In the genomic region with DNA sequence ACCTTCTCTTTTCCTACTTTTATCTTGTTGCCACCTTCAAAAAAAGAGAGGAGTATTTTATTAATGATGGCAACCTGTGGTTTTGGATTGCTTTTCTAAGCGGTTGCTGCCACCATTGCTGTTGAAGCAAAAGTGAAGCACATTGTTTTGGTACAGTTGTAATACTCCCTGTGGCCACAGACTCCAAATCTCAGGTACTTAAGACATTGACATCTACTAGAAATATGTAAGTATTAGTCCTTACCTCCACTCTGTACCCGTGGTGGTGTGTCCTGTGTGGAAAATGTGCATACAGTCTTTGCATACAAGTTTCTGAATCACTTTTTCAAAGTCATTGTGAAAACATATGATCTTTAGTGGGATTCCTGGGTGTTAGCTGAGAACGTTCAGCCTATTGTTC, we compare ENCODE assay signal across 24 cellular contexts.
DNase-seq lines count a peak whose midpoint lies in the region; ATAC-seq, FAIRE-seq and TF ChIP-seq lines count a peak whose summit lies in the region.
"Had no signal": no experiment of that assay in that cellular context is flagged by ENCODE, and none has a peak within 500 bp of the region (broad histone marks: within the 10 kb centered on the region; RNA-seq: fewer than 3 reads in every experiment).

No MANE protein-coding gene starts in this region.

- DNase-seq in activated CD4-positive, alpha-beta T cell treated with anti-CD3 and anti-CD28 coated beads for 36 hours = peak; percentile 52
- no peak for DNase-seq in activated CD4-positive, alpha-beta T cell treated with anti-CD3 and anti-CD28 coated beads, Interleukin-2, amount 10 ng/mL, durations not matched to agents 7 days and 5 days
- DNase-seq in NB4 (ENCODE audit: low read depth) (peak; percentile 28), GM12878 (ENCODE audit: low read depth, low spot score) (no peak), NCI-H1694 (lab: John Stamatoyannopoulos, UW) (no peak), right lobe of liver (no peak), SJCRH30 (no peak)
- DNase-seq: BE2C, foreskin fibroblast, hippocampal formation, left ventricle myocardium superior, MG63, NCI-H2227 treated with DMSO at 0.1 percent for 48 hours, NCI-H748 treated with DMSO at 0.1 percent for 48 hours, Peyer's patch, posterior cingulate gyrus, WERI-Rb-1 had no signal

- no peaks in the 10 kb centered on the region for H3K36me3 ChIP-seq in GM12878 (ENCODE audit: control insufficient read depth in 2 of 2, insufficient read depth in 2 of 2, low read length in 1 of 2)
- no peaks in the 10 kb centered on the region for H3K36me3 ChIP-seq in right lobe of liver
- no peaks in the 10 kb centered on the region for H3K36me3 ChIP-seq in SJCRH30
- H3K36me3 ChIP-seq: ascending aorta, BE2C, MG63, Peyer's patch, WERI-Rb-1 had no signal

- H3K4me3 ChIP-seq in NB4 (ENCODE audit: low read depth, low read length) (no peak overlapping the region), GM12878 (no peak overlapping the region), right lobe of liver (no peak overlapping the region), SJCRH30 (no peak overlapping the region)
- H3K4me3 ChIP-seq: ascending aorta, MG63, Peyer's patch, SK-N-MC had no signal

- TF ChIP-seq POLR2A in NB4 (IDR thresholded peaks at IDR 0.05; ENCODE audit: extremely low read depth, insufficient read length) (no peak), GM12878 (IDR thresholded peaks at IDR 0.05; ENCODE audit: low read depth, low read length) (no peak), right lobe of liver (IDR thresholded peaks at IDR 0.05) (no peak)

- H2AFZ ChIP-seq in GM12878 (ENCODE audit: control insufficient read depth, low read depth, low read length) = no peak overlapping the region

- H3K9me3 Mint-ChIP-seq in activated CD4-positive, alpha-beta T cell treated with anti-CD3 and anti-CD28 coated beads for 36 hours (ENCODE audit: low read depth) = peaks cover 5% of the 10 kb centered on the region
- H3K9me3 Mint-ChIP-seq in activated CD4-positive, alpha-beta T cell treated with anti-CD3 and anti-CD28 coated beads, Interleukin-2, amount 10 ng/mL, durations not matched to agents 7 days and 5 days = peaks cover 12% of the 10 kb centered on the region
- H3K9me3 Mint-ChIP-seq: central memory CD8-positive, alpha-beta T cell had no signal

- RAD21 ChIA-PET in GM12878 (lab: Charles Lee; ENCODE audit: unreplicated experiment) = interaction anchor here (0.7 to 1.2 kb wide), 2 partner anchors 196 to 706 kb away, joined by 3 to 4 read pairs; no protein-coding TSS in a partner anchor

- TF ChIP-seq RAD21 in GM12878 (IDR thresholded peaks at IDR 0.05; ENCODE audit: insufficient read depth, low read depth, low read length) = no peak

- H3K9ac ChIP-seq in GM12878 (ENCODE audit: control insufficient read depth, insufficient read depth, low read length) = no peak overlapping the region

- no peaks in the 10 kb centered on the region for H3K79me2 ChIP-seq in GM12878 (ENCODE audit: control insufficient read depth, insufficient read depth, low read length)

- intact Hi-C loops in activated CD4-positive, alpha-beta T cell treated with anti-CD3 and anti-CD28 coated beads for 36 hours (cut with DNase I, micrococcal nuclease) = no loop called here
- intact Hi-C loops in GM12878 (cut with micrococcal nuclease; ENCODE audit: unreplicated experiment) (no loop called here), right lobe of liver (cut with DNase I) (no loop called here)

- H3K4me1 ChIP-seq in GM12878 (ENCODE audit: control insufficient read depth, insufficient read depth, low read length) (no peaks in the 10 kb centered on the region), right lobe of liver (peaks cover 0 to 20% (median 2%) of the 10 kb centered on the region in 4 donors), SJCRH30 (peaks cover 11% of the 10 kb centered on the region; the same call in 1 of the 2 replicates)
- H3K4me1 ChIP-seq: ascending aorta, BE2C, Peyer's patch had no signal

- H3K9me3 ChIP-seq in GM12878 (replicated peaks; ENCODE audit: control insufficient read depth, insufficient read depth, low read length) (no peaks in the 10 kb centered on the region), right lobe of liver (no peaks in the 10 kb centered on the region), SJCRH30 (replicated peaks) (no peaks in the 10 kb centered on the region; the same call in 1 of the 2 replicates)
- H3K9me3 ChIP-seq: ascending aorta, BE2C, Peyer's patch had no signal

- no peaks in the 10 kb centered on the region for H3K27me3 Mint-ChIP-seq in activated CD4-positive, alpha-beta T cell treated with anti-CD3 and anti-CD28 coated beads for 36 hours
- H3K27me3 Mint-ChIP-seq in activated CD4-positive, alpha-beta T cell treated with anti-CD3 and anti-CD28 coated beads, Interleukin-2, amount 10 ng/mL, durations not matched to agents 7 days and 5 days = no peaks in the 10 kb centered on the region

- POLR2A ChIA-PET in activated CD4-positive, alpha-beta T cell treated with anti-CD3 and anti-CD28 coated beads for 36 hours (lab: Charles Lee) = no interaction called here
- POLR2A ChIA-PET in activated CD4-positive, alpha-beta T cell treated with anti-CD3 and anti-CD28 coated beads, Interleukin-2, amount 10 ng/mL, durations not matched to agents 7 days and 5 days (lab: Charles Lee) = no interaction called here
- POLR2A ChIA-PET in GM12878 (lab: Charles Lee) = no interaction called here

- peaks cover 22% of the 10 kb centered on the region for H3K4me1 Mint-ChIP-seq in activated CD4-positive, alpha-beta T cell treated with anti-CD3 and anti-CD28 coated beads for 36 hours
- H3K4me1 Mint-ChIP-seq in activated CD4-positive, alpha-beta T cell treated with anti-CD3 and anti-CD28 coated beads, Interleukin-2, amount 10 ng/mL, durations not matched to agents 7 days and 5 days = peaks cover 15% of the 10 kb centered on the region
- H3K4me1 Mint-ChIP-seq: neural crest cell had no signal

- CTCF ChIA-PET in activated CD4-positive, alpha-beta T cell treated with anti-CD3 and anti-CD28 coated beads for 36 hours (lab: Charles Lee) = interaction anchor here (0.5 to 1.5 kb wide), 9 partner anchors 11 to 723 kb away, joined by 3 to 4 read pairs (median 3); no protein-coding TSS in a partner anchor
- CTCF ChIA-PET in activated CD4-positive, alpha-beta T cell treated with anti-CD3 and anti-CD28 coated beads, Interleukin-2, amount 10 ng/mL, durations not matched to agents 7 days and 5 days (lab: Charles Lee) = interaction anchor here (1.3 to 1.4 kb wide), 2 partner anchors 12 to 707 kb away, joined by 4 to 6 read pairs; no protein-coding TSS in a partner anchor
- CTCF ChIA-PET in GM12878 (lab: Yijun Ruan, JAX) = interaction anchor here (1.1 to 6.1 kb wide), 5 partner anchors 34 to 726 kb away, joined by 4 to 29 read pairs (median 7); no protein-coding TSS in a partner anchor

- no peak overlapping the region for H3K4me2 ChIP-seq in GM12878 (ENCODE audit: control insufficient read depth, insufficient read depth)

- TF ChIP-seq CTCF in GM12872 (IDR thresholded peaks at IDR 0.05; ENCODE audit: insufficient read depth, low read depth, low read length) = 0 out of 3 replicates have a peak, but pooled peaks have one; percentile 16
- TF ChIP-seq CTCF in NB4 (IDR thresholded peaks at IDR 0.05; ENCODE audit: low read depth, low read length) = no peak
- TF ChIP-seq CTCF in GM12878 (IDR thresholded peaks at IDR 0.05 in 2 of 3, conservative IDR thresholded peaks at IDR 0.05 in 1 of 3; ENCODE audit: control insufficient read depth in 2 of 3, extremely low read depth in 1 of 3, insufficient read depth in 1 of 3, low read depth in 3 of 3, low read length in 3 of 3) = no peak
- TF ChIP-seq CTCF in right lobe of liver (IDR thresholded peaks at IDR 0.05) = no peak

- no peak for FAIRE-seq in GM12878 (lab: Jason Lieb, UNC)
- FAIRE-seq: A204.1, urothelium cell line had no signal

- H3K36me3 Mint-ChIP-seq in activated CD4-positive, alpha-beta T cell treated with anti-CD3 and anti-CD28 coated beads for 36 hours (ENCODE audit: low read depth) = no peaks in the 10 kb centered on the region
- H3K36me3 Mint-ChIP-seq in activated CD4-positive, alpha-beta T cell treated with anti-CD3 and anti-CD28 coated beads, Interleukin-2, amount 10 ng/mL, durations not matched to agents 7 days and 5 days (ENCODE audit: low read depth) = peaks cover 4% of the 10 kb centered on the region

- 32% methylated on average over 3 of the region's 3 CpGs for WGBS in GM12878 (ENCODE audit: insufficient coverage, insufficient replicate concordance, low lambda C conversion rate, missing lambda C conversion rate)
- WGBS in right lobe of liver (ENCODE audit: insufficient coverage, low coverage, low lambda C conversion rate, missing lambda C conversion rate) = 92% methylated on average over 3 of the region's 3 CpGs

- ATAC-seq in activated CD4-positive, alpha-beta T cell treated with anti-CD3 and anti-CD28 coated beads for 36 hours = peak; percentile 85
- ATAC-seq in GM12878 (peak; percentile 59), right lobe of liver (no peak)
- ATAC-seq: left ventricle myocardium superior had no signal

- in situ Hi-C loops in GM12878 (cut with MboI) = no loop called here

- TF ChIP-seq EP300 in GM12878 (IDR thresholded peaks at IDR 0.05; ENCODE audit: borderline replicate concordance in 1 of 2, control insufficient read depth in 1 of 2, low read depth in 2 of 2, low read length in 2 of 2) = no peak

- SMC1A ChIA-PET in GM12878 (lab: Charles Lee; ENCODE audit: uncharacterized antibody, unreplicated experiment) = interaction anchor here (0.6 to 1.3 kb wide), 3 partner anchors 12 to 736 kb away, joined by 3 to 4 read pairs (median 3); no protein-coding TSS in a partner anchor

- no TSS peak for BruUV-seq in GM12878 (replicated peaks; lab: Mats Ljungman, UMichigan)

- H3K27me3 ChIP-seq in GM12878 (replicated peaks in 1 of 2; ENCODE audit: control insufficient read depth in 2 of 2, insufficient read depth in 2 of 2, low read length in 1 of 2) = no peaks in the 10 kb centered on the region; a peak in 1 of 4 replicates
- H3K27me3 ChIP-seq in right lobe of liver = no peaks in the 10 kb centered on the region
- H3K27me3 ChIP-seq in SJCRH30 = no peaks in the 10 kb centered on the region
- H3K27me3 ChIP-seq: ascending aorta, BE2C, MG63, Peyer's patch had no signal

- no peak overlapping the region for H3K4me3 Mint-ChIP-seq in activated CD4-positive, alpha-beta T cell treated with anti-CD3 and anti-CD28 coated beads for 36 hours
- no peak overlapping the region for H3K4me3 Mint-ChIP-seq in activated CD4-positive, alpha-beta T cell treated with anti-CD3 and anti-CD28 coated beads, Interleukin-2, amount 10 ng/mL, durations not matched to agents 7 days and 5 days
- H3K4me3 Mint-ChIP-seq: central memory CD8-positive, alpha-beta T cell; neural crest cell had no signal

- H3K27ac Mint-ChIP-seq in activated CD4-positive, alpha-beta T cell treated with anti-CD3 and anti-CD28 coated beads for 36 hours = no peak overlapping the region
- H3K27ac Mint-ChIP-seq in activated CD4-positive, alpha-beta T cell treated with anti-CD3 and anti-CD28 coated beads, Interleukin-2, amount 10 ng/mL, durations not matched to agents 7 days and 5 days = no peak overlapping the region

- H4K20me1 ChIP-seq in GM12878 (ENCODE audit: control insufficient read depth, insufficient read depth) = no peaks in the 10 kb centered on the region

- no peak overlapping the region for H3K27ac ChIP-seq in GM12878 (ENCODE audit: control insufficient read depth, insufficient read depth)
- no peak overlapping the region for H3K27ac ChIP-seq in right lobe of liver
- H3K27ac ChIP-seq in SJCRH30 = no peak overlapping the region
- H3K27ac ChIP-seq: ascending aorta, Peyer's patch, SK-N-MC, WERI-Rb-1 had no signal

TF ChIP-seq in GM12878, 131 proteins besides CTCF, POLR2A, EP300 and RAD21 (continues in another document):
- no peak for TF ChIP-seq SREBF2 (IDR thresholded peaks at IDR 0.05; ENCODE audit: low read length)

Comparison
In these comparisons a context has a peak if more than half of its experiments do, and no peak if none do; other contexts are left out.
1. DNase-seq: peak in activated CD4-positive, alpha-beta T cell treated with anti-CD3 and anti-CD28 coated beads for 36 hours (single experiment) and NB4 (single experiment); none in activated CD4-positive, alpha-beta T cell treated with anti-CD3 and anti-CD28 coated beads, Interleukin-2, amount 10 ng/mL, durations not matched to agents 7 days and 5 days (single experiment), GM12878 (single experiment), NCI-H1694 (single experiment), right lobe of liver (0 of 3) and SJCRH30 (0 of 2).
2. ATAC-seq: peak in activated CD4-positive, alpha-beta T cell treated with anti-CD3 and anti-CD28 coated beads for 36 hours (single experiment) and GM12878 (single experiment); none in right lobe of liver (0 of 4).